Comparison of ENCODE assay signal across 11 cellular contexts in the genomic region with DNA sequence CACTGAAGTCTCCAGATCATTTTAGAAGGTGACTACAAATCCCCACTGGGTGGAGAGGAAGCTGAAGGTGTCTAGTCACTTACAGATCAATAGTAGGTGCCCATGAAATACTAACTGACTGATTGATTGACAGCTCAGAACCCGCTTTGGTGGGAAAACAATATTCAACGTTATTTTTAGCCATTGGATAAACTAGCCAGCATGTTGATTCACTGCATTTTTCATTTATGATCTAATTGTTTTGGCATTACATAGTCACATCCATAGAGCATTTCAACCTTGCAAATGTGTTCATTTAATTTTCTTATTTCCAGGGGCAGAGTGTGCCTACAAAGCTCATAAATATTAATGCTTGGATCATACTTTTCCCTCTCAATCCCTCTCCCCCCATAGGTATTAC.
DNase-seq lines count a peak whose midpoint lies in the region; FAIRE-seq and TF ChIP-seq lines count a peak whose summit lies in the region.
"Had no signal": no experiment of that assay in that cellular context is flagged by ENCODE, and none has a peak within 500 bp of the region (broad histone marks: within the 10 kb centered on the region; RNA-seq: fewer than 3 reads in every experiment).

No MANE protein-coding gene starts in this region.

- no peak overlapping the region for H2AK5ac ChIP-seq in mesenchymal stem cell (ENCODE audit: low read length, severe bottlenecking)

- no peak overlapping the region for H3K14ac ChIP-seq in mesenchymal stem cell (ENCODE audit: low read length in 2 of 2)

- H2BK5ac ChIP-seq in mesenchymal stem cell (ENCODE audit: low read depth, low read length, poor library complexity, severe bottlenecking), result no peak overlapping the region

- H3K18ac ChIP-seq in mesenchymal stem cell (ENCODE audit: low read depth in 1 of 2, low read length in 2 of 2), result no peak overlapping the region

- H3K9me3 ChIP-seq in esophagus muscularis mucosa (no peaks in the 10 kb centered on the region), mesenchymal stem cell (ENCODE audit: control insufficient read depth, low read length) (peaks cover 6% of the 10 kb centered on the region), small intestine (ENCODE audit: control insufficient read depth, low read depth) (no peaks in the 10 kb centered on the region)

- no peak overlapping the region for H3K23ac ChIP-seq in mesenchymal stem cell (ENCODE audit: low read length in 2 of 2)

- H3K27me3 ChIP-seq in esophagus muscularis mucosa (no peaks in the 10 kb centered on the region), mesenchymal stem cell (ENCODE audit: control insufficient read depth in 1 of 2, insufficient read depth in 1 of 2, low read length in 2 of 2) (no peaks in the 10 kb centered on the region), small intestine (ENCODE audit: control insufficient read depth in 2 of 2, insufficient read depth in 2 of 2, low read length in 2 of 2) (no peaks in the 10 kb centered on the region)

- peak overlapping the region in 1 of 2 experiments; percentile 49 for H2BK12ac ChIP-seq in mesenchymal stem cell (ENCODE audit: low read length in 2 of 2)

- TF ChIP-seq EP300 in esophagus muscularis mucosa (IDR thresholded peaks at IDR 0.05), result no peak

- peak; percentile 29 for DNase-seq in AG08396 (ENCODE audit: low spot score)
- DNase-seq in RKO (ENCODE audit: low spot score), result peak; percentile 9
- no peak for DNase-seq in esophagus muscularis mucosa (ENCODE audit: extremely low spot score)
- DNase-seq in mesenchymal stem cell, result peak; percentile 37
- DNase-seq in small intestine, result no peak
- DNase-seq in NCI-H146 treated with DMSO at 0.1 percent for 48 hours (lab: John Stamatoyannopoulos, UW; ENCODE audit: unreplicated experiment), result no peak
- DNase-seq in KG1 (lab: John Stamatoyannopoulos, UW), result no peak
- DNase-seq in iPS-NIHi11 (ENCODE audit: low spot score), result no peak
- DNase-seq: activated effector memory CD4-positive, alpha-beta T cell treated with Interleukin-2 at 50 U/mL for 16 hours; DMS79 treated with DMSO at 0.1 percent for 48 hours; nucleus accumbens had no signal

- no peak for TF ChIP-seq POLR2A in esophagus muscularis mucosa (IDR thresholded peaks at IDR 0.05; ENCODE audit: low read depth)

- H3K4me2 ChIP-seq in mesenchymal stem cell (ENCODE audit: low read length, poor library complexity, severe bottlenecking), result no peak overlapping the region

- FAIRE-seq in small intestine (lab: Jason Lieb, UNC), result no peak

- H2BK120ac ChIP-seq in mesenchymal stem cell (ENCODE audit: low read depth, low read length), result no peak overlapping the region

- no peak for TF ChIP-seq CTCF in esophagus muscularis mucosa (IDR thresholded peaks at IDR 0.05)

- no peak overlapping the region for H2BK15ac ChIP-seq in mesenchymal stem cell (ENCODE audit: low read depth, poor library complexity, severe bottlenecking)

- H2AFZ ChIP-seq in mesenchymal stem cell (ENCODE audit: low read depth, low read length), result no peak overlapping the region

- no peaks in the 10 kb centered on the region for H3K79me1 ChIP-seq in mesenchymal stem cell (replicated peaks; ENCODE audit: low read length, poor library complexity, severe bottlenecking)

- no peak overlapping the region for H3K4me3 ChIP-seq in esophagus muscularis mucosa
- no peak overlapping the region for H3K4me3 ChIP-seq in mesenchymal stem cell (ENCODE audit: insufficient read depth in 1 of 2, low read depth in 1 of 2, low read length in 2 of 2)
- H3K4me3 ChIP-seq in small intestine (ENCODE audit: low read depth in 1 of 2, low read length in 2 of 2), result no peak overlapping the region

- intact Hi-C loops in esophagus muscularis mucosa (cut with DNase I), result loop anchor here (5.0 kb wide), 1 partner anchor 51 kb away; no protein-coding TSS in a partner anchor

- H4K91ac ChIP-seq in mesenchymal stem cell (ENCODE audit: low read length), result no peak overlapping the region

- peak overlapping the region in 3 of 4 donors; percentile 40 to 50 (median 44) for H3K27ac ChIP-seq in esophagus muscularis mucosa (replicated peaks in 1 of 4)
- peak overlapping the region; percentile 40 for H3K27ac ChIP-seq in mesenchymal stem cell (ENCODE audit: low read length, poor library complexity, severe bottlenecking)
- H3K27ac ChIP-seq in small intestine (ENCODE audit: low read depth in 1 of 2, low read length in 1 of 2), result peak overlapping the region in 1 of 2 donors; percentile 20

- no peak overlapping the region for H3K4ac ChIP-seq in mesenchymal stem cell (ENCODE audit: low read depth in 1 of 2, low read length in 2 of 2)

- peak overlapping the region; percentile 5 for H3K9ac ChIP-seq in mesenchymal stem cell (ENCODE audit: low read length)

- no peaks in the 10 kb centered on the region for H3K36me3 ChIP-seq in esophagus muscularis mucosa
- H3K36me3 ChIP-seq in mesenchymal stem cell (ENCODE audit: control insufficient read depth in 1 of 2, insufficient read depth in 2 of 2, low read depth in 1 of 2, low read length in 2 of 2), result no peaks in the 10 kb centered on the region
- no peaks in the 10 kb centered on the region for H3K36me3 ChIP-seq in small intestine (ENCODE audit: control insufficient read depth in 2 of 2, insufficient read depth in 2 of 2, low read length in 2 of 2)

- WGBS in esophagus muscularis mucosa, result 40% methylated on average over 2 of the region's 2 CpGs
- WGBS in mesenchymal stem cell, result 13% methylated on average over 2 of the region's 2 CpGs
- WGBS in small intestine, 3 donors, result 56 to 72% (median 71%) methylated on average over 2 of the region's 2 CpGs

- peaks cover 0 to 40% (median 36%) of the 10 kb centered on the region in 4 donors for H3K4me1 ChIP-seq in esophagus muscularis mucosa
- peaks cover 3% of the 10 kb centered on the region for H3K4me1 ChIP-seq in mesenchymal stem cell (ENCODE audit: control insufficient read depth, insufficient read depth, low read depth, low read length)
- no peaks in the 10 kb centered on the region for H3K4me1 ChIP-seq in small intestine (ENCODE audit: control insufficient read depth in 2 of 2, insufficient read depth in 1 of 2, low read depth in 1 of 2, low read length in 1 of 2)

- H4K8ac ChIP-seq in mesenchymal stem cell (ENCODE audit: low read length), result no peak overlapping the region

Comparison
In these comparisons a context has a peak if more than half of its experiments do, and no peak if none do; other contexts are left out.
1. DNase-seq: peak in AG08396 (single experiment), RKO (single experiment) and mesenchymal stem cell (single experiment); none in esophagus muscularis mucosa (single experiment), small intestine (single experiment), NCI-H146 treated with DMSO at 0.1 percent for 48 hours (single experiment), KG1 (single experiment) and iPS-NIHi11 (single experiment).